Comparison of ENCODE assay signal across 34 cellular contexts in genomic region chr13:45604892-45605291, GRCh38. TPM values are rescaled to one million over a fixed set of nuclear protein-coding genes. Genes with fewer than 3 reads are reported as not detected.
"Had no signal": no experiment of that assay in that cellular context is flagged by ENCODE, and none has a peak within 500 bp of the region (broad histone marks: within the 10 kb centered on the region; RNA-seq: fewer than 3 reads in every experiment).

No MANE protein-coding gene starts in this region.

- H3K9me3 Mint-ChIP-seq: activated B cell treated with CpG ODN at 0.5 μM for 24 hours; activated CD8-positive, alpha-beta T cell treated with anti-CD3 and anti-CD28 coated beads for 36 hours; activated T-cell treated with anti-CD3 and anti-CD28 coated beads, Interleukin-2, amount 50 U/mL, for 4 hours; activated T-helper 17 cell treated with anti-CD3 and anti-CD28 coated beads, Interleukin-2, amount 50 U/mL, for 72 hours; central memory CD8-positive, alpha-beta T cell; dendritic cell treated with granulocyte-macrophage colony-stimulating factor and Interleukin-4, amounts not matched to agents 40 ng/mL and 50 ng/mL, for 4 days had no signal

- H3K4me1 ChIP-seq: esophagus muscularis mucosa, gastroesophageal sphincter had no signal

- H3K27ac Mint-ChIP-seq: activated B cell treated with CpG ODN at 0.5 μM for 24 hours; activated CD8-positive, alpha-beta T cell treated with anti-CD3 and anti-CD28 coated beads for 36 hours; activated naive CD8-positive, alpha-beta T cell; activated T-helper 17 cell treated with anti-CD3 and anti-CD28 coated beads, Interleukin-2, amount 50 U/mL, for 72 hours; dendritic cell treated with granulocyte-macrophage colony-stimulating factor and Interleukin-4, amounts not matched to agents 40 ng/mL and 50 ng/mL, for 4 days had no signal

- H3K4me1 Mint-ChIP-seq: activated B cell treated with CpG ODN at 0.5 μM for 24 hours; central memory CD8-positive, alpha-beta T cell had no signal

- H3K36me3 ChIP-seq: brain microvascular endothelial cell, esophagus muscularis mucosa, gastroesophageal sphincter had no signal

- H3K27me3 ChIP-seq: brain microvascular endothelial cell had no signal

- H3K36me3 Mint-ChIP-seq: activated naive CD8-positive, alpha-beta T cell had no signal

- H3K9me3 ChIP-seq: esophagus muscularis mucosa, gastroesophageal sphincter had no signal

- DNase-seq: activated B cell treated with CpG ODN at 0.5 μM for 24 hours; activated CD4-positive, alpha-beta T cell treated with anti-CD3 and anti-CD28 coated beads for 48 hours; activated CD4-positive, alpha-beta T cell treated with anti-CD3 and anti-CD28 coated beads, Interleukin-2, amount 50 U/mL, for 1 hour; activated CD4-positive, alpha-beta T cell treated with anti-CD3 and anti-CD28 coated beads, Interleukin-2, amount 50 U/mL, for 48 hours; activated CD8-positive, alpha-beta memory T cell treated with anti-CD3 and anti-CD28 coated beads for 24 hours; activated CD8-positive, alpha-beta T cell treated with anti-CD3 and anti-CD28 coated beads for 36 hours; activated effector memory CD4-positive, alpha-beta T cell treated with Interleukin-2 at 50 U/mL for 16 hours; activated gamma-delta T cell treated with Interleukin-2 at 50 U/mL for 16 hours; activated naive CD4-positive, alpha-beta T cell treated with anti-CD3 and anti-CD28 coated beads, Interleukin-2, amount 50 U/mL, for 16 hours; activated naive CD4-positive, alpha-beta T cell treated with Interleukin-2 at 50 U/mL for 16 hours; activated T-cell treated with anti-CD3 and anti-CD28 coated beads, Interleukin-2, amount 50 U/mL, for 4 hours; amniotic stem cell; anterior cingulate cortex; brain microvascular endothelial cell; dorsolateral prefrontal cortex; effector memory CD4-positive, alpha-beta T cell; erythroblast; foreskin melanocyte; T-helper 2 cell had no signal

- H3K4me3 ChIP-seq: coronary artery, dorsolateral prefrontal cortex, esophagus muscularis mucosa, gastroesophageal sphincter had no signal

- H3K27ac ChIP-seq: brain microvascular endothelial cell, coronary artery, dorsolateral prefrontal cortex, esophagus muscularis mucosa, gastroesophageal sphincter, VCaP had no signal

- H3K4me3 Mint-ChIP-seq: activated B cell treated with CpG ODN at 0.5 μM for 24 hours; activated CD8-positive, alpha-beta T cell treated with anti-CD3 and anti-CD28 coated beads for 36 hours; activated naive CD8-positive, alpha-beta T cell; activated T-cell treated with anti-CD3 and anti-CD28 coated beads, Interleukin-2, amount 50 U/mL, for 4 hours; activated T-helper 17 cell treated with anti-CD3 and anti-CD28 coated beads, Interleukin-2, amount 50 U/mL, for 72 hours; central memory CD8-positive, alpha-beta T cell; dendritic cell treated with granulocyte-macrophage colony-stimulating factor and Interleukin-4, amounts not matched to agents 40 ng/mL and 50 ng/mL, for 4 days had no signal

- ATAC-seq: activated CD4-positive, CD25-positive, alpha-beta regulatory T cell treated with anti-CD3 and anti-CD28 coated beads, Interleukin-2, amount 50 U/mL, for 24 hours; activated CD8-positive, alpha-beta T cell treated with anti-CD3 and anti-CD28 coated beads for 36 hours; activated T-cell treated with anti-CD3 and anti-CD28 coated beads, Interleukin-2, amount 50 U/mL, for 4 hours; activated T-helper 17 cell treated with anti-CD3 and anti-CD28 coated beads, Interleukin-2, amount 50 U/mL, for 72 hours; gastroesophageal sphincter had no signal

RNA-seq across cellular contexts. Expression of gene ERICH6B, which starts 10.6 kb away (rescaled TPM):
- total RNA-seq: activated B cell treated with CpG ODN at 0.5 μM for 24 hours; activated CD8-positive, alpha-beta T cell treated with anti-CD3 and anti-CD28 coated beads for 36 hours; activated T-cell treated with anti-CD3 and anti-CD28 coated beads, Interleukin-2, amount 50 U/mL, for 4 hours; activated T-helper 17 cell treated with anti-CD3 and anti-CD28 coated beads, Interleukin-2, amount 50 U/mL, for 72 hours; astrocyte; bronchial epithelial cell; cardiac septum; esophagus muscularis mucosa; gastroesophageal sphincter; glomerular endothelial cell; T-helper 1 cell treated with Interleukin-12 subunit alpha and Interleukin-12 subunit beta and Interleukin-4 antibody, amounts not matched to agents 30 ng/mL and 1 ng/mL, for 36 hours had no signal
- polyA plus RNA-seq: adipose tissue had no signal
